In the genomic region with DNA sequence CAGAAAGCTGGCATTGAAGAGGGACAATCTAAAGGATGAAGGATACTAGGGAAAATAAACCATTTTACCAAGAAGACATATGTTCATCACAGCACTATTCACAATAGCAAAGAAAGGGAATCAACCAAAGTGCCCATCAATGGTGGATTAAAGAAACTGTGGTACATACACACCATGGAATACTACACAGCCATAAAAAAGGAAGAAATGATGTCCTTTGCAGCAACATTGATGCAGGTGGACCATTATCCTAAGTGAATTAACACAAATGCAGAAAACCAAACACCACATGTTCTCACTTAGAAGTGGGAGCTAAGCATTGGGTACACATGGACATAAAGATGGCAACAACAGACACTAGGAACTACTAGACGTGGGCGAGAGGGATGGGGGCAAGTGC, we compare ENCODE assay signal across 8 cellular contexts.
"Had no signal": no experiment of that assay in that cellular context is flagged by ENCODE, and none has a peak within 500 bp of the region (broad histone marks: within the 10 kb centered on the region; RNA-seq: fewer than 3 reads in every experiment).

No MANE protein-coding gene starts in this region.

- ATAC-seq: GM12878 had no signal

- FAIRE-seq: G401.6, GM12878, GM12891, GM12892, GM18507, GM19239 had no signal

- DNase-seq: GDM1, GF-D8 had no signal

- H3K4me3 ChIP-seq: GM12878 had no signal
